ENCODE assay signal across 18 cellular contexts in genomic region chr17:52827526-52827925, GRCh38.
"Had no signal": no experiment of that assay in that cellular context is flagged by ENCODE, and none has a peak within 500 bp of the region (broad histone marks: within the 10 kb centered on the region; RNA-seq: fewer than 3 reads in every experiment).

No MANE protein-coding gene starts in this region.

- FAIRE-seq: endothelial cell of umbilical vein, islet of Langerhans, TTC549, urothelium cell line had no signal

- H3K27me3 ChIP-seq: esophagus squamous epithelium had no signal

- H3K36me3 ChIP-seq: esophagus squamous epithelium had no signal

- H3K9me3 ChIP-seq: esophagus squamous epithelium had no signal

- H3K27ac ChIP-seq: esophagus squamous epithelium had no signal

- DNase-seq: activated CD4-positive, alpha-beta T cell treated with anti-CD3 and anti-CD28 coated beads, Interleukin-2, amount 50 U/mL, for 48 hours; activated naive CD4-positive, alpha-beta T cell; activated naive CD8-positive, alpha-beta T cell treated with anti-CD3 and anti-CD28 coated beads for 36 hours; amniotic stem cell; dermis blood vessel endothelial cell; effector memory CD4-positive, alpha-beta T cell; esophagus squamous epithelium; left cardiac atrium; natural killer cell; retina; stimulated activated CD4-positive, alpha-beta T cell treated with anti-CD3 and anti-CD28 coated beads, Interleukin-1b, Interleukin-23, amount 100 ng/mL, for 48 hours; stimulated activated CD8-positive, alpha-beta memory T cell treated with anti-CD3 and anti-CD28 coated beads, Interleukin-4, amount 100 ng/mL, for 48 hours; stimulated activated naive CD4-positive, alpha-beta T cell had no signal

- ATAC-seq: activated T-helper 17 cell treated with anti-CD3 and anti-CD28 coated beads, Interleukin-2, amount 50 U/mL, for 72 hours; left cardiac atrium; natural killer cell had no signal

- H3K4me1 ChIP-seq: esophagus squamous epithelium had no signal

- H3K4me3 ChIP-seq: esophagus squamous epithelium had no signal
